ENCODE assay signal across 9 cellular contexts in genomic region chr16:46882940-46883307, GRCh38. TPM values are rescaled to one million over a fixed set of nuclear protein-coding genes. Genes with fewer than 3 reads are reported as not detected.
DNase-seq lines count a peak whose midpoint lies in the region; ATAC-seq and TF ChIP-seq lines count a peak whose summit lies in the region.
"Had no signal": no experiment of that assay in that cellular context is flagged by ENCODE, and none has a peak within 500 bp of the region (broad histone marks: within the 10 kb centered on the region; RNA-seq: fewer than 3 reads in every experiment).

No MANE protein-coding gene starts in this region.

- H3K36me3 Mint-ChIP-seq in activated naive CD4-positive, alpha-beta T cell treated with anti-CD3 and anti-CD28 coated beads, Interleukin-2, amount 10 ng/mL, durations not matched to agents 7 days and 5 days = peaks cover 2% of the 10 kb centered on the region
- peaks cover 3% of the 10 kb centered on the region for H3K36me3 Mint-ChIP-seq in activated T-helper 2 cell treated with anti-CD3 and anti-CD28 coated beads, Interferon-gamma antibody, Interleukin-2, Interleukin-4, amounts not matched to agents 10 μg/mL and 5 μg/mL and 100 μg/mL, durations not matched to agents 14 hours and 24 hours and 36 hours (ENCODE audit: low read depth)

- peaks cover 25% of the 10 kb centered on the region for H3K4me1 Mint-ChIP-seq in activated naive CD4-positive, alpha-beta T cell treated with anti-CD3 and anti-CD28 coated beads, Interleukin-2, amount 10 ng/mL, durations not matched to agents 7 days and 5 days
- H3K4me1 Mint-ChIP-seq in activated T-helper 2 cell treated with anti-CD3 and anti-CD28 coated beads, Interferon-gamma antibody, Interleukin-2, Interleukin-4, amounts not matched to agents 10 μg/mL and 5 μg/mL and 100 μg/mL, durations not matched to agents 14 hours and 24 hours and 36 hours (ENCODE audit: low read depth) = peaks cover 12% of the 10 kb centered on the region

- ATAC-seq in right lobe of liver = peak in 1 of 4 donors; percentile 0
- ATAC-seq in GM18519 (IDR thresholded peaks at IDR 0.05; ENCODE audit: low FRiP score, unreplicated experiment) = no peak

- H3K9me3 Mint-ChIP-seq in activated naive CD4-positive, alpha-beta T cell treated with anti-CD3 and anti-CD28 coated beads, Interleukin-2, amount 10 ng/mL, durations not matched to agents 7 days and 5 days = no peaks in the 10 kb centered on the region
- H3K9me3 Mint-ChIP-seq in activated T-helper 2 cell treated with anti-CD3 and anti-CD28 coated beads, Interferon-gamma antibody, Interleukin-2, Interleukin-4, amounts not matched to agents 10 μg/mL and 5 μg/mL and 100 μg/mL, durations not matched to agents 14 hours and 24 hours and 36 hours = no peaks in the 10 kb centered on the region

- no peak for TF ChIP-seq POLR2A in right lobe of liver (IDR thresholded peaks at IDR 0.05)

- no peak for DNase-seq in activated naive CD4-positive, alpha-beta T cell treated with anti-CD3 and anti-CD28 coated beads, Interleukin-2, amount 10 ng/mL, durations not matched to agents 7 days and 5 days
- no peak for DNase-seq in activated naive CD4-positive, alpha-beta T cell (lab: John Stamatoyannopoulos, UW)
- no peak for DNase-seq in activated T-helper 2 cell treated with anti-CD3 and anti-CD28 coated beads, Interferon-gamma antibody, Interleukin-2, Interleukin-4, amounts not matched to agents 10 μg/mL and 5 μg/mL and 100 μg/mL, durations not matched to agents 14 hours and 24 hours and 36 hours (ENCODE audit: low spot score)
- DNase-seq in right lobe of liver (no peak), AG08396 (ENCODE audit: low spot score) (no peak), NOMO-1 treated with DMSO at 0.1 percent for 48 hours (lab: John Stamatoyannopoulos, UW; ENCODE audit: unreplicated experiment) (no peak)
- DNase-seq: NCI-H187 treated with DMSO at 0.1 percent for 48 hours had no signal

- peak overlapping the region; percentile 74 for H3K4me3 Mint-ChIP-seq in activated naive CD4-positive, alpha-beta T cell treated with anti-CD3 and anti-CD28 coated beads, Interleukin-2, amount 10 ng/mL, durations not matched to agents 7 days and 5 days
- H3K4me3 Mint-ChIP-seq in activated T-helper 2 cell treated with anti-CD3 and anti-CD28 coated beads, Interferon-gamma antibody, Interleukin-2, Interleukin-4, amounts not matched to agents 10 μg/mL and 5 μg/mL and 100 μg/mL, durations not matched to agents 14 hours and 24 hours and 36 hours (ENCODE audit: low read depth) = peak overlapping the region; percentile 84

- no peaks in the 10 kb centered on the region for H3K27me3 ChIP-seq in right lobe of liver

- CTCF ChIA-PET in activated naive CD4-positive, alpha-beta T cell treated with anti-CD3 and anti-CD28 coated beads, Interleukin-2, amount 10 ng/mL, durations not matched to agents 7 days and 5 days (lab: Charles Lee) = interaction anchor here (2.7 kb wide), 1 partner anchor 25 kb away, joined by 14 read pairs; no protein-coding TSS in a partner anchor

- 30% methylated on average over 3 of the region's 6 CpGs for WGBS in right lobe of liver (ENCODE audit: insufficient coverage, low coverage, low lambda C conversion rate, missing lambda C conversion rate)

- intact Hi-C loops in activated T-helper 2 cell treated with anti-CD3 and anti-CD28 coated beads, Interferon-gamma antibody, Interleukin-2, Interleukin-4, amounts not matched to agents 10 μg/mL and 5 μg/mL and 100 μg/mL, durations not matched to agents 14 hours and 24 hours and 36 hours (cut with micrococcal nuclease) = loop anchor here (5.0 kb wide), 1 partner anchor 91 kb away; no protein-coding TSS in a partner anchor
- intact Hi-C loops in right lobe of liver (cut with DNase I) = no loop called here

- H3K27ac ChIP-seq in right lobe of liver (peak overlapping the region; percentile 78 to 96 (median 94)), temporal lobe (ENCODE audit: low read depth, low read length) (peak overlapping the region; percentile 86)

- H3K4me3 ChIP-seq in right lobe of liver = peak overlapping the region in 2 of 3 donors; percentile 77 to 99

- TF ChIP-seq CTCF in right lobe of liver (IDR thresholded peaks at IDR 0.05) = no peak

- no peaks in the 10 kb centered on the region for H3K36me3 ChIP-seq in right lobe of liver

- no peak overlapping the region for H3K27ac Mint-ChIP-seq in activated naive CD4-positive, alpha-beta T cell treated with anti-CD3 and anti-CD28 coated beads, Interleukin-2, amount 10 ng/mL, durations not matched to agents 7 days and 5 days
- no peak overlapping the region for H3K27ac Mint-ChIP-seq in activated T-helper 2 cell treated with anti-CD3 and anti-CD28 coated beads, Interferon-gamma antibody, Interleukin-2, Interleukin-4, amounts not matched to agents 10 μg/mL and 5 μg/mL and 100 μg/mL, durations not matched to agents 14 hours and 24 hours and 36 hours

- H3K27me3 Mint-ChIP-seq in activated naive CD4-positive, alpha-beta T cell treated with anti-CD3 and anti-CD28 coated beads, Interleukin-2, amount 10 ng/mL, durations not matched to agents 7 days and 5 days = peaks cover 74% of the 10 kb centered on the region
- H3K27me3 Mint-ChIP-seq in activated T-helper 2 cell treated with anti-CD3 and anti-CD28 coated beads, Interferon-gamma antibody, Interleukin-2, Interleukin-4, amounts not matched to agents 10 μg/mL and 5 μg/mL and 100 μg/mL, durations not matched to agents 14 hours and 24 hours and 36 hours (ENCODE audit: low read depth) = peaks cover 21% of the 10 kb centered on the region

- peaks cover 0 to 30% (median 5%) of the 10 kb centered on the region in 4 donors for H3K4me1 ChIP-seq in right lobe of liver

- H3K9me3 ChIP-seq in right lobe of liver = no peaks in the 10 kb centered on the region

RNA-seq across cellular contexts. Expression of gene GPT2, which starts 1.2 kb away (rescaled TPM):
- 12.9 and 13.5 TPM in 2 replicates for total RNA-seq in activated T-helper 2 cell treated with anti-CD3 and anti-CD28 coated beads, Interferon-gamma antibody, Interleukin-2, Interleukin-4, amounts not matched to agents 10 μg/mL and 5 μg/mL and 100 μg/mL, durations not matched to agents 14 hours and 24 hours and 36 hours
- total RNA-seq in right lobe of liver = 100 to 1,000 TPM in 2 of 6 experiments, 10 to 100 TPM in 4; 30.8 to 163 (median 92.0) TPM
- total RNA-seq in temporal lobe = 16.5 TPM

RNA-seq across cellular contexts. Expression of gene C16orf87, which starts 51.9 kb away (rescaled TPM):
- total RNA-seq in activated T-helper 2 cell treated with anti-CD3 and anti-CD28 coated beads, Interferon-gamma antibody, Interleukin-2, Interleukin-4, amounts not matched to agents 10 μg/mL and 5 μg/mL and 100 μg/mL, durations not matched to agents 14 hours and 24 hours and 36 hours = 20.1 and 24.0 TPM in 2 replicates
- total RNA-seq in right lobe of liver (1 to 10 TPM; 5.5 to 9.8 (median 7.4) TPM), temporal lobe (23.8 TPM)
